Comparison of ENCODE assay signal across 23 cellular contexts in the genomic region with DNA sequence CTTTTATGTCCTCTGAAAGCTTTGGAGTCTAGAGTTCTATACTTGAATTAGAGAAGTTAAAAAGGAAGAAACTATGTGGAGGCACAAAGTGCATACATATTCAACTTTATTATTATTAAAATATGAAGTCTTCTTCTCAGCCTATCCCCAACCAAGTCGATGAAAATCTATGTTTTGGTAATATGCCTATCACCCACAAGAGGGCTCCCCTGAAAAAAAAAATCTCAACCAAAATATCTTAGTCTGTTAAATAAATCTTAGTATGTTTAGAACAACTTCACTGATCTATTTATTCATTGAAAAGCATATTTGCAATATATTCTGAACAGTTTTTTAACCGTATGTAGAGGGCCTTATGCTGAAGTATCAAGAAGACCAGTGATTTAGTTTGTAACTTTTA.
DNase-seq lines count a peak whose midpoint lies in the region; ATAC-seq and TF ChIP-seq lines count a peak whose summit lies in the region.
"Had no signal": no experiment of that assay in that cellular context is flagged by ENCODE, and none has a peak within 500 bp of the region (broad histone marks: within the 10 kb centered on the region; RNA-seq: fewer than 3 reads in every experiment).

No MANE protein-coding gene starts in this region.

- BruUV-seq in PC-3 (replicated peaks; lab: Mats Ljungman, UMichigan): no TSS peak

- H3K9ac ChIP-seq in PC-3 (ENCODE audit: low read length): no peak overlapping the region

- ATAC-seq in heart left ventricle: no peak
- no peak for ATAC-seq in left ventricle myocardium superior
- no peak for ATAC-seq in PC-3
- ATAC-seq: gastroesophageal sphincter, GM12878, natural killer cell, Panc1 had no signal

- peaks cover 0 to 34% (median 17%) of the 10 kb centered on the region in 12 donors for H3K9me3 ChIP-seq in heart left ventricle
- H3K9me3 ChIP-seq in PC-3 (ENCODE audit: low read length): peaks cover 16% of the 10 kb centered on the region; the same call in 1 of the 2 replicates
- H3K9me3 ChIP-seq: vagina had no signal

- POLR2A ChIA-PET in PC-3 (lab: Charles Lee; ENCODE audit: unreplicated experiment): no interaction called here

- H3K27me3 ChIP-seq in heart left ventricle: no peaks in the 10 kb centered on the region
- H3K27me3 ChIP-seq in PC-3 (ENCODE audit: low read length): no peaks in the 10 kb centered on the region
- H3K27me3 ChIP-seq: ascending aorta, gastroesophageal sphincter, MG63, stomach, vagina had no signal

- H4K20me1 ChIP-seq in PC-3 (ENCODE audit: low read length): no peaks in the 10 kb centered on the region

- intact Hi-C loops in heart left ventricle (cut with DNase I) (no loop called here), left ventricle myocardium superior (cut with micrococcal nuclease) (no loop called here), PC-3 (cut with micrococcal nuclease) (no loop called here)

- H3K27ac ChIP-seq in heart left ventricle (no peak overlapping the region), PC-3 (ENCODE audit: low read length) (no peak overlapping the region)
- H3K27ac ChIP-seq: ascending aorta, gastroesophageal sphincter, stomach, vagina had no signal

- H3K4me3 ChIP-seq in heart left ventricle (no peak overlapping the region), PC-3 (ENCODE audit: low read length) (no peak overlapping the region)
- H3K4me3 ChIP-seq: ascending aorta, gastroesophageal sphincter, GM12878, MG63, stomach, vagina had no signal

- no peak overlapping the region for H3K4me2 ChIP-seq in PC-3 (ENCODE audit: low read length)

- H3K4me1 ChIP-seq in heart left ventricle (peaks cover 0 to 10% (median 0%) of the 10 kb centered on the region in 12 donors), PC-3 (ENCODE audit: insufficient read depth, low read length) (no peaks in the 10 kb centered on the region)
- H3K4me1 ChIP-seq: ascending aorta, gastroesophageal sphincter, stomach, vagina had no signal

- H2AFZ ChIP-seq in PC-3 (ENCODE audit: low read length): no peak overlapping the region

- CTCF ChIA-PET in PC-3 (lab: Charles Lee): no interaction called here

- WGBS in heart left ventricle, 4 donors: 72 to 77% (median 74%) methylated on average over 2 of the region's 2 CpGs

- H3F3A ChIP-seq in PC-3 (ENCODE audit: low read length, unreplicated experiment): no peaks in the 10 kb centered on the region

- no peaks in the 10 kb centered on the region for H3K9me2 ChIP-seq in PC-3 (replicated peaks; ENCODE audit: low read length)

- no peak for TF ChIP-seq POLR2A in heart left ventricle (IDR thresholded peaks at IDR 0.05)

- H3K36me3 ChIP-seq in heart left ventricle (no peaks in the 10 kb centered on the region), PC-3 (ENCODE audit: low read depth, low read length) (no peaks in the 10 kb centered on the region)
- H3K36me3 ChIP-seq: ascending aorta, gastroesophageal sphincter, MG63, stomach, vagina had no signal

- no peaks in the 10 kb centered on the region for H3K79me2 ChIP-seq in PC-3 (ENCODE audit: low read length)

- no peak for DNase-seq in heart left ventricle
- no peak for DNase-seq in left ventricle myocardium superior
- DNase-seq in PC-3: no peak
- peak; percentile 36 for DNase-seq in inferior parietal cortex (ENCODE audit: extremely low spot score)
- peak; percentile 33 for DNase-seq in superior temporal gyrus (ENCODE audit: extremely low spot score)
- DNase-seq in NCI-H226: no peak
- no peak for DNase-seq in C1 segment of cervical spinal cord (lab: John Stamatoyannopoulos, UW)
- no peak for DNase-seq in COLO829 (ENCODE audit: low spot score)
- DNase-seq: activated CD4-positive, alpha-beta T cell treated with anti-CD3 and anti-CD28 coated beads, Interleukin-2, amount 50 U/mL, for 1 hour; activated naive CD4-positive, alpha-beta T cell treated with Interleukin-2 at 50 U/mL for 16 hours; activated T-cell treated with anti-CD3 and anti-CD28 coated beads for 4 hours; COR-L47; MG63; natural killer cell; NCI-H187 treated with DMSO at 0.1 percent for 48 hours; NCI-H526; retina; stomach had no signal

- peak in 7 of 12 donors; percentile 9 to 34 (median 29) for TF ChIP-seq CTCF in heart left ventricle (IDR thresholded peaks at IDR 0.05)
- peak; percentile 24; the same call in 1 of the 2 replicates for TF ChIP-seq CTCF in PC-3 (conservative IDR thresholded peaks at IDR 0.05; ENCODE audit: low read depth, low read length)

Comparison
In these comparisons a context has a peak if more than half of its experiments do, and no peak if none do; other contexts are left out.
1. DNase-seq: peak in inferior parietal cortex (single experiment) and superior temporal gyrus (single experiment); none in heart left ventricle (0 of 5), left ventricle myocardium superior (single experiment), PC-3 (single experiment), NCI-H226 (single experiment), C1 segment of cervical spinal cord (0 of 14) and COLO829 (single experiment).